Comparison of ENCODE assay signal across 29 cellular contexts in the genomic region with DNA sequence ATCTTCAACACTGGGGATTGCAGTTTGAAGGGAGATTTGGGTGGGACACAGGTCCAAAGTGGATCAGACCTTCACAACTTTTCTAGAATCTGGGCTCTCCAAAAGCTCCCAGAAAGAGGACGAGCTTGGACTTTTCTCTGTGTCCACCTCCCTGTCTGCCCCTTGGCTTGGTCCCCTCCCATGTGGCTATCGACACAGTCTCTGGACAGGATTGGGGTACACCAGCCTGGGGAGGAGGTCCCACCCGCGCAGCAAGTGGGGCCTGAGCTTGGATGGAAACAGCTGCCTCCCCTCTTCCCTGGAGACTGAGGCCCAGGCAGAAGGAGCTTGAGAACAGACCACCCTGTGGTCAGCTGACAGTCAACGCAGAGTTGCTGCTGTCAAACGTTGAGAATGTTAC.
"Had no signal": no experiment of that assay in that cellular context is flagged by ENCODE, and none has a peak within 500 bp of the region (broad histone marks: within the 10 kb centered on the region; RNA-seq: fewer than 3 reads in every experiment).

No MANE protein-coding gene starts in this region.

- DNase-seq: colonic mucosa; effector CD8-positive, alpha-beta T cell; endodermal cell; foreskin keratinocyte; heart left ventricle; hippocampal formation; kidney glomerular epithelial cell; left ventricle myocardium superior; lower lobe of right lung; nephron progenitor cell; occipital lobe; stimulated activated CD4-positive, alpha-beta T cell treated with anti-CD3 and anti-CD28 coated beads, Interleukin-2, amount 100 ng/mL, for 24 hours; stimulated activated CD4-positive, alpha-beta T cell treated with anti-CD3 and anti-CD28 coated beads, Interleukin-4, amount 100 ng/mL, for 4 hours; stimulated activated naive CD8-positive, alpha-beta T cell treated with anti-CD3 and anti-CD28 coated beads, Interleukin-15, Interleukin-2, amounts not matched to agents 100 U/mL and 50 U/mL, for 24 hours; substantia nigra; testis; tibial artery; upper lobe of left lung; uterus had no signal

- ATAC-seq: foreskin keratinocyte; gastroesophageal sphincter; heart left ventricle; left ventricle myocardium superior; lower lobe of right lung; naive thymus-derived CD8-positive, alpha-beta T cell; pancreas; sciatic nerve; stimulated activated memory B cell treated with anti-CD40 and anti-IgM and Interleukin-4, amounts not matched to agents 10 μg/mL and 1 μg/mL and 100 μg/mL, for 72 hours; stimulated activated naive CD8-positive, alpha-beta T cell treated with anti-CD3 and anti-CD28 coated beads, Interleukin-15, Interleukin-2, amounts not matched to agents 100 U/mL and 50 U/mL, for 24 hours had no signal

- H3K9me3 ChIP-seq: colonic mucosa, pancreas, testis, tibial artery, uterus had no signal

- H3K4me1 Mint-ChIP-seq: endodermal cell; naive thymus-derived CD8-positive, alpha-beta T cell; nephron progenitor cell; stimulated activated memory B cell treated with anti-CD40 and anti-IgM and Interleukin-4, amounts not matched to agents 10 μg/mL and 1 μg/mL and 100 μg/mL, for 72 hours had no signal

- H3K4me1 ChIP-seq: colonic mucosa, esophagus muscularis mucosa, foreskin keratinocyte, gastroesophageal sphincter, heart left ventricle, lower lobe of right lung, pancreas, right atrium auricular region, testis, tibial artery, upper lobe of left lung, uterus had no signal

- H3K4me2 ChIP-seq: smooth muscle cell had no signal

- H3K27me3 Mint-ChIP-seq: progenitor cell of endocrine pancreas had no signal

- H3K27ac Mint-ChIP-seq: dendritic cell treated with granulocyte-macrophage colony-stimulating factor and Interleukin-4, amounts not matched to agents 40 ng/mL and 50 ng/mL, for 4 days; endodermal cell; naive thymus-derived CD8-positive, alpha-beta T cell; nephron progenitor cell; progenitor cell of endocrine pancreas; stimulated activated memory B cell treated with anti-CD40 and anti-IgM and Interleukin-4, amounts not matched to agents 10 μg/mL and 1 μg/mL and 100 μg/mL, for 72 hours had no signal

- H3K36me3 ChIP-seq: colonic mucosa, esophagus muscularis mucosa, gastroesophageal sphincter, heart left ventricle, lower lobe of right lung, pancreas, right atrium auricular region, tibial artery, upper lobe of left lung, uterus had no signal

- H3K27ac ChIP-seq: colonic mucosa, esophagus muscularis mucosa, foreskin keratinocyte, gastroesophageal sphincter, heart left ventricle, lower lobe of right lung, pancreas, right atrium auricular region, testis, tibial artery, upper lobe of left lung, uterus had no signal

- H3K4me3 ChIP-seq: colonic mucosa, esophagus muscularis mucosa, gastroesophageal sphincter, heart left ventricle, lower lobe of right lung, pancreas, right atrium auricular region, smooth muscle cell, testis, tibial artery, upper lobe of left lung, uterus had no signal

- H3K36me3 Mint-ChIP-seq: stimulated activated memory B cell treated with anti-CD40 and anti-IgM and Interleukin-4, amounts not matched to agents 10 μg/mL and 1 μg/mL and 100 μg/mL, for 72 hours had no signal

- H3K4me3 Mint-ChIP-seq: dendritic cell treated with granulocyte-macrophage colony-stimulating factor and Interleukin-4, amounts not matched to agents 40 ng/mL and 50 ng/mL, for 4 days; endodermal cell; naive thymus-derived CD8-positive, alpha-beta T cell; nephron progenitor cell; stimulated activated memory B cell treated with anti-CD40 and anti-IgM and Interleukin-4, amounts not matched to agents 10 μg/mL and 1 μg/mL and 100 μg/mL, for 72 hours had no signal

- H3K27me3 ChIP-seq: colonic mucosa, foreskin keratinocyte, pancreas, right atrium auricular region, testis, upper lobe of left lung, uterus had no signal
